28 cellular contexts compared by ENCODE assay signal in the genomic region with DNA sequence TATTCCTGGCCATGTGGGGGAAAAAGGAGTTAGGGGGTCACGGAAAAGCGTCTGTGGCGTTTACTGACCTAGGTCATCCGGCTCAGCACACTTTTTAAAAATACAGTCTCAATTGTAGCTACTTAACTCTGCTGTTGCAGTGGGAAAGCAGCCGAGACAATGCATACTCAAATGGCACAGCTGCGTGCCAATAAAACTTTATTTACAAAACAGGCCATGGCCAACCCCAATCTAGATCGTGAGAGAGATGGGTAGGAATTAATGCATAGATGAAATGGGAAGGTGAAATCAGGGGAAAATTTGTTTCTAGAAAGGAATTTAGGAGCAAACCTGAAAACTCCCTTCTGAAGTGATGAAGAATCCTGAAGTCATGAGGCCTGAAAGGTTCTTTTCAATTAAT.
"Had no signal": no experiment of that assay in that cellular context is flagged by ENCODE, and none has a peak within 500 bp of the region (broad histone marks: within the 10 kb centered on the region; RNA-seq: fewer than 3 reads in every experiment).

No MANE protein-coding gene starts in this region.

- H3K79me2 ChIP-seq: hepatocyte had no signal

- H3K4me3 Mint-ChIP-seq: naive B cell; natural killer cell; stimulated activated memory B cell treated with anti-CD40 and anti-IgM and Interleukin-4, amounts not matched to agents 10 μg/mL and 1 μg/mL and 100 μg/mL, for 72 hours; stimulated activated naive CD8-positive, alpha-beta T cell treated with anti-CD3 and anti-CD28 coated beads, Interleukin-15, amount 100 ng/mL, for 72 hours had no signal

- ATAC-seq: heart right ventricle; left lobe of liver; lower lobe of right lung; natural killer cell; right cardiac atrium; stimulated activated memory B cell treated with anti-CD40 and anti-IgM and Interleukin-4, amounts not matched to agents 10 μg/mL and 1 μg/mL and 100 μg/mL, for 72 hours; stimulated activated naive CD8-positive, alpha-beta T cell treated with anti-CD3 and anti-CD28 coated beads, Interleukin-15, amount 100 ng/mL, for 72 hours had no signal

- H3K27me3 ChIP-seq: heart right ventricle, hepatocyte, ovary, sigmoid colon, testis, thyroid gland, transverse colon, upper lobe of left lung, vagina had no signal

- H3K9me3 ChIP-seq: ovary, prostate gland, sigmoid colon, testis, thyroid gland had no signal

- H3K36me3 Mint-ChIP-seq: naive B cell; natural killer cell; stimulated activated memory B cell treated with anti-CD40 and anti-IgM and Interleukin-4, amounts not matched to agents 10 μg/mL and 1 μg/mL and 100 μg/mL, for 72 hours had no signal

- H3K4me2 ChIP-seq: hepatocyte, smooth muscle cell had no signal

- H3K27ac Mint-ChIP-seq: natural killer cell; stimulated activated memory B cell treated with anti-CD40 and anti-IgM and Interleukin-4, amounts not matched to agents 10 μg/mL and 1 μg/mL and 100 μg/mL, for 72 hours; stimulated activated naive CD8-positive, alpha-beta T cell treated with anti-CD3 and anti-CD28 coated beads, Interleukin-15, amount 100 ng/mL, for 72 hours had no signal

- DNase-seq: heart right ventricle; islet precursor cell; left cardiac atrium; lower lobe of right lung; mammary epithelial cell; mesenchymal stem cell; naive B cell; natural killer cell; ovary; retina; sigmoid colon; stimulated activated CD4-positive, alpha-beta T cell treated with anti-CD3 and anti-CD28 coated beads, Interleukin-1b, Interleukin-23, amount 100 ng/mL, for 48 hours; stimulated activated CD4-positive, alpha-beta T cell treated with anti-CD3 and anti-CD28 coated beads, Interleukin-2, amount 100 ng/mL, for 48 hours; stimulated activated CD4-positive, alpha-beta T cell treated with anti-CD3 and anti-CD28 coated beads, Interleukin-4, amount 100 ng/mL, for 4 hours; stimulated activated CD8-positive, alpha-beta memory T cell treated with anti-CD3 and anti-CD28 coated beads, Interleukin-4, amount 100 ng/mL, for 48 hours; stimulated activated naive CD4-positive, alpha-beta T cell treated with Interleukin-2 at 50 U/mL for 16 hours; stimulated activated naive CD8-positive, alpha-beta T cell treated with anti-CD3 and anti-CD28 coated beads, Interleukin-15, amount 100 ng/mL, for 72 hours; testis; transverse colon; upper lobe of left lung had no signal

- H3K27ac ChIP-seq: hepatocyte, lower lobe of right lung, ovary, prostate gland, testis, transverse colon, vagina had no signal

- H3K36me3 ChIP-seq: heart right ventricle, lower lobe of right lung, ovary, prostate gland, sigmoid colon, thyroid gland, transverse colon, upper lobe of left lung, vagina had no signal

- H3K4me1 ChIP-seq: prostate gland, testis had no signal

- H3K4me3 ChIP-seq: heart right ventricle, hepatocyte, lower lobe of right lung, ovary, prostate gland, sigmoid colon, smooth muscle cell, testis, thyroid gland, transverse colon, upper lobe of left lung, vagina had no signal

- H3K27me3 Mint-ChIP-seq: naive B cell; stimulated activated memory B cell treated with anti-CD40 and anti-IgM and Interleukin-4, amounts not matched to agents 10 μg/mL and 1 μg/mL and 100 μg/mL, for 72 hours had no signal

- H2AFZ ChIP-seq: hepatocyte had no signal
